23 cellular contexts compared by ENCODE assay signal in the genomic region with DNA sequence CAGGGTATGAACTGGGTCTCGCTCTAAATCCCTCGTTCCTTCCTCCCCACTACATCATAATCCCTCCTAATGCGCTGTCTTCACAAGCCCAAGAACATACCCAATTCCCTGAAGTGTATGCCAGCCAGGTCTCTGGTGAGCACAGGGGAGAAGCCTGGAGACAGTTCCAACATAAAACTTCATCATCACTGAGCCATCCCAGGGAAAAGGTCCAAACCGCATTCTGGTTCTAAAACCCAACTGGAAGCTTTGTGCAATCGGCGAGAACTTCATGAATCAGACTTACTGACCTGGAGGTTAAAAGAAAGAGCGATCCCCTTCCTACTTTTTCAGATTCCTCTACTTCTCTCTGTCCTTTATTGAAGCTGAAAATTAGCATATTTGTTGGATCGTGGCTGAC.
DNase-seq lines count a peak whose midpoint lies in the region; ATAC-seq, FAIRE-seq and TF ChIP-seq lines count a peak whose summit lies in the region.
"Had no signal": no experiment of that assay in that cellular context is flagged by ENCODE, and none has a peak within 500 bp of the region (broad histone marks: within the 10 kb centered on the region; RNA-seq: fewer than 3 reads in every experiment).

No MANE protein-coding gene starts in this region.

- peak overlapping the region in 2 of 3 experiments; percentile 63 to 75 for H3K27ac Mint-ChIP-seq in nephron
- H3K27ac Mint-ChIP-seq: activated CD4-positive, alpha-beta memory T cell treated with anti-CD3 and anti-CD28 coated beads, Interleukin-2, amount 10 ng/mL, durations not matched to agents 7 days and 5 days; activated T-helper 1 cell treated with anti-CD3 and anti-CD28 coated beads, Interleukin-12 subunit alpha, Interleukin-12 subunit beta, Interleukin-2, Interleukin-4 antibody, amounts not matched to agents 30 ng/mL and 10 ng/mL and 1 ng/mL, durations not matched to agents 14 hours and 24 hours and 36 hours; immature natural killer cell; nephron progenitor cell had no signal

- peak; percentile 63 for DNase-seq in Daoy (ENCODE audit: low read depth)
- DNase-seq in GM19239 (ENCODE audit: insufficient read length, low spot score) = no peak
- peak; percentile 36 for DNase-seq in amniotic epithelial cell (ENCODE audit: low read depth)
- no peak for DNase-seq in iPS-NIHi7 (ENCODE audit: extremely low spot score)
- no peak for DNase-seq in activated CD4-positive, alpha-beta T cell treated with anti-CD3 and anti-CD28 coated beads for 1 hour
- no peak for DNase-seq in GF-D8 (lab: John Stamatoyannopoulos, UW)
- DNase-seq: activated CD4-positive, alpha-beta memory T cell treated with anti-CD3 and anti-CD28 coated beads, Interleukin-2, amount 10 ng/mL, durations not matched to agents 7 days and 5 days; activated CD8-positive, alpha-beta memory T cell treated with anti-CD3 and anti-CD28 coated beads, Interleukin-2, amount 50 U/mL, for 4 hours; activated naive CD4-positive, alpha-beta T cell treated with anti-CD3 and anti-CD28 coated beads, Interleukin-2, amount 50 U/mL, for 16 hours; amniotic stem cell; hypothalamus; immature natural killer cell; IMR-90; left colon; NCI-H1092; NCI-H2171; nephron progenitor cell; stimulated activated naive B cell treated with anti-CD40 and anti-IgM and Interleukin-4, amounts not matched to agents 10 μg/mL and 1 μg/mL and 100 μg/mL, for 72 hours; T-helper 1 cell; upper lobe of left lung had no signal

- H3K36me3 Mint-ChIP-seq in nephron (ENCODE audit: low read depth) = no peaks in the 10 kb centered on the region
- H3K36me3 Mint-ChIP-seq: immature natural killer cell; stimulated activated naive B cell treated with anti-CD40 and anti-IgM and Interleukin-4, amounts not matched to agents 10 μg/mL and 1 μg/mL and 100 μg/mL, for 72 hours had no signal

- TF ChIP-seq CTCF in nephron (IDR thresholded peaks at IDR 0.05; ENCODE audit: unreplicated experiment in 3 of 3) = no peak

- peak; percentile 4 for FAIRE-seq in GM19239 (lab: Jason Lieb, UNC)

- no peak for ATAC-seq in GM18861 (IDR thresholded peaks at IDR 0.05; ENCODE audit: unreplicated experiment)
- ATAC-seq: left colon had no signal

- no peaks in the 10 kb centered on the region for H3K9me3 Mint-ChIP-seq in nephron
- H3K9me3 Mint-ChIP-seq: activated CD4-positive, alpha-beta memory T cell treated with anti-CD3 and anti-CD28 coated beads, Interleukin-2, amount 10 ng/mL, durations not matched to agents 7 days and 5 days; activated T-helper 1 cell treated with anti-CD3 and anti-CD28 coated beads, Interleukin-12 subunit alpha, Interleukin-12 subunit beta, Interleukin-2, Interleukin-4 antibody, amounts not matched to agents 30 ng/mL and 10 ng/mL and 1 ng/mL, durations not matched to agents 14 hours and 24 hours and 36 hours; immature natural killer cell; nephron progenitor cell; stimulated activated naive B cell treated with anti-CD40 and anti-IgM and Interleukin-4, amounts not matched to agents 10 μg/mL and 1 μg/mL and 100 μg/mL, for 72 hours had no signal

- no peak overlapping the region for H3K4me3 Mint-ChIP-seq in nephron
- H3K4me3 Mint-ChIP-seq: activated CD4-positive, alpha-beta memory T cell treated with anti-CD3 and anti-CD28 coated beads, Interleukin-2, amount 10 ng/mL, durations not matched to agents 7 days and 5 days; activated T-helper 1 cell treated with anti-CD3 and anti-CD28 coated beads, Interleukin-12 subunit alpha, Interleukin-12 subunit beta, Interleukin-2, Interleukin-4 antibody, amounts not matched to agents 30 ng/mL and 10 ng/mL and 1 ng/mL, durations not matched to agents 14 hours and 24 hours and 36 hours; immature natural killer cell; nephron progenitor cell; stimulated activated naive B cell treated with anti-CD40 and anti-IgM and Interleukin-4, amounts not matched to agents 10 μg/mL and 1 μg/mL and 100 μg/mL, for 72 hours had no signal

- peaks cover 88% of the 10 kb centered on the region for H3K4me1 Mint-ChIP-seq in nephron

- H3K27me3 Mint-ChIP-seq in nephron (ENCODE audit: low read depth) = peaks cover 4% of the 10 kb centered on the region

Comparison
In these comparisons a context has a peak if more than half of its experiments do, and no peak if none do; other contexts are left out.
1. DNase-seq: peak in Daoy (single experiment) and amniotic epithelial cell (single experiment); none in GM19239 (single experiment), iPS-NIHi7 (single experiment), activated CD4-positive, alpha-beta T cell treated with anti-CD3 and anti-CD28 coated beads for 1 hour (single experiment) and GF-D8 (single experiment).